In the genomic region with DNA sequence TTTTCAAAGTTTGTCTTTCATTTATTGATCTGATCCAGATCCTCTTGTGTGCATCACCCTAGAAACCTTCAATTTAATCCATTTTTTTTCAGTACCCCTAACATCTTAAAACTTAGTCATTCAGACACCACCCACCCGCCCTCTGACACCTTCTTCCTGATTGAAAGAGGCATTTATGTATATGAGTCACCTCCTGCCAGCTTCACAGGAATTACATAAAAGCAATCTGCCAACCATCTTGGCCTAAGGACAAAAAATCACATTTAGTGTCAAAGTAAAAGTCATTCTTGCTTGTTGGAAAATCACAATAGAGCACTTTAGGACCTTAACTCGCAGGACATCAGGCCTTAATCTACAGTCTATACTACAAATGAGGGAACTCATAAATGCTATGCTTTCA, we compare ENCODE assay signal across 11 cellular contexts. TPM values are rescaled to one million over a fixed set of nuclear protein-coding genes. Genes with fewer than 3 reads are reported as not detected.
DNase-seq lines count a peak whose midpoint lies in the region; ATAC-seq and TF ChIP-seq lines count a peak whose summit lies in the region.
"Had no signal": no experiment of that assay in that cellular context is flagged by ENCODE, and none has a peak within 500 bp of the region (broad histone marks: within the 10 kb centered on the region; RNA-seq: fewer than 3 reads in every experiment).

No MANE protein-coding gene starts in this region.

- H2AFZ ChIP-seq in neural progenitor cell (replicated peaks): no peak overlapping the region

- H3K36me3 ChIP-seq in neural progenitor cell (no peaks in the 10 kb centered on the region), left lung (no peaks in the 10 kb centered on the region)
- H3K36me3 ChIP-seq: vagina had no signal

- H3K4me3 Mint-ChIP-seq in neural progenitor cell: no peak overlapping the region

- H3K27ac ChIP-seq in neural progenitor cell (no peak overlapping the region), left lung (no peak overlapping the region)
- H3K27ac ChIP-seq: vagina had no signal

- peak overlapping the region; percentile 11 for H3K27ac Mint-ChIP-seq in neural progenitor cell

- H3K4me1 Mint-ChIP-seq in neural progenitor cell: peaks cover 20% of the 10 kb centered on the region

- H3F3A ChIP-seq in neural progenitor cell (ENCODE audit: low read depth): no peaks in the 10 kb centered on the region

- no peak overlapping the region for H3K9ac ChIP-seq in neural progenitor cell

- H3K9me3 ChIP-seq in neural progenitor cell (ENCODE audit: low read depth) (no peaks in the 10 kb centered on the region), left lung (no peaks in the 10 kb centered on the region)
- H3K9me3 ChIP-seq: vagina had no signal

- H3K4me2 ChIP-seq in neural progenitor cell: no peak overlapping the region

- in situ Hi-C loops in G401 (cut with HindIII; ENCODE audit: low sequenced_read_pairs) (no loop called here), GM13976 (cut with MboI; ENCODE audit: low sequenced_read_pairs, unreplicated experiment) (no loop called here)

- H3K9me3 Mint-ChIP-seq in neural progenitor cell: peaks cover 2% of the 10 kb centered on the region

- DNase-seq in G401 (ENCODE audit: low spot score) (peak; percentile 74), LoVo (ENCODE audit: low spot score) (peak; percentile 6), choroid plexus epithelial cell (ENCODE audit: low read depth) (peak; percentile 9), neural progenitor cell (ENCODE audit: low spot score) (no peak), left lung (no peak), GM13976 (ENCODE audit: low spot score) (no peak)
- no peak for DNase-seq in activated effector memory CD4-positive, alpha-beta T cell treated with anti-CD3 and anti-CD28 coated beads, Interleukin-2, amount 50 U/mL, for 16 hours
- DNase-seq: GOT3 had no signal

- H3K27me3 ChIP-seq in neural progenitor cell: no peaks in the 10 kb centered on the region
- H3K27me3 ChIP-seq in left lung: no peaks in the 10 kb centered on the region
- H3K27me3 ChIP-seq: dorsolateral prefrontal cortex, vagina had no signal

- H3K4me3 ChIP-seq in choroid plexus epithelial cell (ENCODE audit: low read depth, low read length): no peak overlapping the region
- no peak overlapping the region for H3K4me3 ChIP-seq in neural progenitor cell
- no peak overlapping the region for H3K4me3 ChIP-seq in left lung
- H3K4me3 ChIP-seq: dorsolateral prefrontal cortex, lung, vagina had no signal

- TF ChIP-seq CTCF in choroid plexus epithelial cell (conservative IDR thresholded peaks at IDR 0.05; ENCODE audit: low read depth, low read length): no peak
- no peak for TF ChIP-seq CTCF in neural progenitor cell (IDR thresholded peaks at IDR 0.05)
- TF ChIP-seq CTCF in left lung (IDR thresholded peaks at IDR 0.05): no peak
- no peak for TF ChIP-seq CTCF in GM13976 (IDR thresholded peaks at IDR 0.05; ENCODE audit: borderline replicate concordance, control extremely low read depth, extremely low read depth, insufficient read depth, missing control alignments)

- peaks cover 4% of the 10 kb centered on the region for H3K27me3 Mint-ChIP-seq in neural progenitor cell (ENCODE audit: insufficient read depth, low read depth)

- no peaks in the 10 kb centered on the region for H4K20me1 ChIP-seq in neural progenitor cell (ENCODE audit: low read depth)

- no peak for ATAC-seq in left lung

- intact Hi-C loops in left lung (cut with DNase I): no loop called here

- H3K4me1 ChIP-seq in neural progenitor cell (no peaks in the 10 kb centered on the region), left lung (no peaks in the 10 kb centered on the region)
- H3K4me1 ChIP-seq: vagina had no signal

- H3K36me3 Mint-ChIP-seq in neural progenitor cell: no peaks in the 10 kb centered on the region

- H3K79me2 ChIP-seq in neural progenitor cell (ENCODE audit: low read depth): no peaks in the 10 kb centered on the region

RNA-seq across cellular contexts. Expression of a gene that starts 52.0 kb away (rescaled TPM):
- not detected in 2 replicates for total RNA-seq in G401 (2014; rRNA removed; shearing (Covaris generic))
- 0.49 and 0.59 TPM in 2 replicates for total RNA-seq in neural progenitor cell (ENCODE audit: low replicate concordance)
- total RNA-seq in left lung: under 1 TPM; 0.05 to 0.20 TPM

Comparison
In these comparisons a context has a peak if more than half of its experiments do, and no peak if none do; other contexts are left out.
1. DNase-seq: peak in G401 (single experiment), LoVo (single experiment) and choroid plexus epithelial cell (single experiment); none in neural progenitor cell (single experiment), left lung (0 of 2), GM13976 (single experiment) and activated effector memory CD4-positive, alpha-beta T cell treated with anti-CD3 and anti-CD28 coated beads, Interleukin-2, amount 50 U/mL, for 16 hours (single experiment).